Comparison of ENCODE assay signal across 9 cellular contexts in genomic region chr1:15975358-15975804, GRCh38. TPM values are rescaled to one million over a fixed set of nuclear protein-coding genes. Genes with fewer than 3 reads are reported as not detected.
DNase-seq lines count a peak whose midpoint lies in the region; ATAC-seq and TF ChIP-seq lines count a peak whose summit lies in the region.
"Had no signal": no experiment of that assay in that cellular context is flagged by ENCODE, and none has a peak within 500 bp of the region (broad histone marks: within the 10 kb centered on the region; RNA-seq: fewer than 3 reads in every experiment).

No MANE protein-coding gene starts in this region.

- no peaks in the 10 kb centered on the region for H3K9me3 ChIP-seq in gastrocnemius medialis

- no peak overlapping the region; the same call in 1 of the 2 replicates for H3K27ac ChIP-seq in HL-60 (replicated peaks)
- H3K27ac ChIP-seq in gastrocnemius medialis, result peak overlapping the region; percentile 84 to 96 (median 88)

- in situ Hi-C loops in Caki2 (cut with HindIII; ENCODE audit: low pct_unique_long_range_greater_than_20kb, low sequenced_read_pairs), result no loop called here
- in situ Hi-C loops in gastrocnemius medialis (cut with MboI; ENCODE audit: low sequenced_read_pairs in 4 of 4), result loop anchor here in 1 of 4 donors (25.0 kb wide), 1 partner anchor 163 kb away; the partner anchor contains the start of gene UQCRHL

- peaks cover 0 to 18% of the 10 kb centered on the region in 2 donors for H3K36me3 ChIP-seq in gastrocnemius medialis

- intact Hi-C loops in gastrocnemius medialis (cut with DNase I; ENCODE audit: low total_unique reads), result loop anchor here (1.0 to 5.0 kb wide), 4 partner anchors 25 to 183 kb away; no protein-coding TSS in a partner anchor

- TF ChIP-seq POLR2A in gastrocnemius medialis (IDR thresholded peaks at IDR 0.05), result no peak

- no peak for TF ChIP-seq CTCF in HL-60 (IDR thresholded peaks at IDR 0.05; ENCODE audit: insufficient read depth, low read length)
- no peak for TF ChIP-seq CTCF in gastrocnemius medialis (IDR thresholded peaks at IDR 0.05 in 4 of 5, conservative IDR thresholded peaks at IDR 0.05 in 1 of 5)

- peak overlapping the region; percentile 91 for H3K4me3 ChIP-seq in HL-60 (replicated peaks; ENCODE audit: insufficient read depth, low read length)
- H3K4me3 ChIP-seq in gastrocnemius medialis, result peak overlapping the region; percentile 84 to 96 (median 88)

- DNase-seq in Caki2 (ENCODE audit: low read depth) (peak; percentile 36), HL-60 (ENCODE audit: low read depth in 1 of 2, low spot score in 1 of 2) (peak; percentile 19 to 36), amniotic epithelial cell (ENCODE audit: low read depth) (peak; percentile 46), hypothalamus (lab: John Stamatoyannopoulos, UW) (peak in 41 of 51 donors; percentile 36 to 86 (median 70)), gastrocnemius medialis (no peak), SHP77 treated with DMSO at 0.1 percent for 48 hours (lab: John Stamatoyannopoulos, UW) (no peak)

- peaks cover 8 to 17% of the 10 kb centered on the region in 2 donors for H3K4me1 ChIP-seq in gastrocnemius medialis

- no peaks in the 10 kb centered on the region for H3K27me3 ChIP-seq in HL-60 (ENCODE audit: insufficient read depth, poor library complexity, severe bottlenecking)
- H3K27me3 ChIP-seq in gastrocnemius medialis, result no peaks in the 10 kb centered on the region

- ATAC-seq in GM19463 (IDR thresholded peaks at IDR 0.05; ENCODE audit: unreplicated experiment) (peak; percentile 59), SK-N-SH treated with all-trans-retinoic acid at 6 μM for 48 hours (peak; percentile 90), gastrocnemius medialis (peak; percentile 16 to 34)

TF ChIP-seq in SK-N-SH treated with all-trans-retinoic acid at 6 μM for 48 hours, 23 proteins besides CTCF, POLR2A, EP300 and RAD21:
- TF ChIP-seq CREB5 (CRISPR knock-in tag; IDR thresholded peaks at IDR 0.05; ENCODE audit: low read depth) (no peak), CSRNP3 (CRISPR knock-in tag; IDR thresholded peaks at IDR 0.05) (no peak), RARB (CRISPR knock-in tag; IDR thresholded peaks at IDR 0.05) (no peak), ZFP3 (CRISPR knock-in tag; IDR thresholded peaks at IDR 0.05) (no peak), ESRRG (CRISPR knock-in tag; IDR thresholded peaks at IDR 0.05) (no peak), ISL1 (CRISPR knock-in tag; IDR thresholded peaks at IDR 0.05) (no peak), PPARA (CRISPR knock-in tag; IDR thresholded peaks at IDR 0.05; ENCODE audit: borderline replicate concordance) (no peak), ZNF70 (CRISPR knock-in tag; IDR thresholded peaks at IDR 0.05) (no peak), TOX (CRISPR knock-in tag; IDR thresholded peaks at IDR 0.05; ENCODE audit: borderline replicate concordance) (no peak), OSR1 (CRISPR knock-in tag; IDR thresholded peaks at IDR 0.05) (no peak), TSHZ2 (CRISPR knock-in tag; IDR thresholded peaks at IDR 0.05) (no peak), SNAI2 (CRISPR knock-in tag; IDR thresholded peaks at IDR 0.05) (no peak), PATZ1 (CRISPR knock-in tag; IDR thresholded peaks at IDR 0.05; ENCODE audit: borderline replicate concordance) (no peak), ZC3H10 (CRISPR knock-in tag; IDR thresholded peaks at IDR 0.05) (no peak)

RNA-seq across cellular contexts. Expression of gene ZBTB17, which starts 0.5 kb away (rescaled TPM):
- 20.5 and 26.5 TPM in 2 replicates for total RNA-seq in Caki2 (2014; rRNA removed; shearing (Covaris generic); ENCODE audit: low replicate concordance)
- 10 to 100 TPM; 25.9 to 44.1 (median 31.5) TPM for total RNA-seq in gastrocnemius medialis

RNA-seq across cellular contexts. Expression of gene SRARP, which starts 28.7 kb away (rescaled TPM):
- total RNA-seq in Caki2 (2014; rRNA removed; shearing (Covaris generic); ENCODE audit: low replicate concordance), result not detected in 2 replicates
- under 1 TPM in 2 of 4 donors, not detected in 2; 0.10 to 0.19 TPM for total RNA-seq in gastrocnemius medialis
- total RNA-seq: glomerular endothelial cell had no signal

RNA-seq across cellular contexts. Expression of gene HSPB7, which starts 42.5 kb away (rescaled TPM):
- not detected in 2 replicates for total RNA-seq in Caki2 (2014; rRNA removed; shearing (Covaris generic); ENCODE audit: low replicate concordance)
- total RNA-seq in gastrocnemius medialis, result 1,000 to 10,000 TPM in 1 of 4 donors, 100 to 1,000 TPM in 3; 355 to 1,466 (median 716) TPM
- total RNA-seq: glomerular endothelial cell had no signal

RNA-seq across cellular contexts. Expression of gene CLCNKA, which starts 46.5 kb away (rescaled TPM):
- not detected in 2 replicates for total RNA-seq in Caki2 (2014; rRNA removed; shearing (Covaris generic); ENCODE audit: low replicate concordance)
- under 1 TPM in 3 of 4 donors, not detected in 1; 0.64 to 0.94 (median 0.80) TPM for total RNA-seq in gastrocnemius medialis
- total RNA-seq: glomerular endothelial cell had no signal

Comparison
In these comparisons a context has a peak if more than half of its experiments do, and no peak if none do; other contexts are left out.
1. DNase-seq: peak in Caki2 (single experiment), HL-60 (2 of 2), amniotic epithelial cell (single experiment) and hypothalamus (41 of 51); none in gastrocnemius medialis (0 of 2) and SHP77 treated with DMSO at 0.1 percent for 48 hours (single experiment).
2. ATAC-seq: peak in every context shown above with its lines; median percentile 90 in SK-N-SH treated with all-trans-retinoic acid at 6 μM for 48 hours; 59 in GM19463; 25 in gastrocnemius medialis.
3. RNA of gene HSPB7, which starts 42.5 kb away (total RNA-seq): 355 to 1,466 TPM in gastrocnemius medialis; not detected in Caki2; every median in the first group is over 100 times any median in the second.